ENCODE assay signal across 13 cellular contexts in genomic region chr20:11379257-11380011, GRCh38.
DNase-seq lines count a peak whose midpoint lies in the region; ATAC-seq, FAIRE-seq and TF ChIP-seq lines count a peak whose summit lies in the region.
"Had no signal": no experiment of that assay in that cellular context is flagged by ENCODE, and none has a peak within 500 bp of the region (broad histone marks: within the 10 kb centered on the region; RNA-seq: fewer than 3 reads in every experiment).

No MANE protein-coding gene starts in this region.

- H3K4me3 ChIP-seq in Caco-2 (ENCODE audit: low read depth, low read length) = no peak overlapping the region
- peak overlapping the region; percentile 29; the same call in 1 of the 2 replicates for H3K4me3 ChIP-seq in iPS-18c (ENCODE audit: insufficient read depth, low read depth, low read length)
- H3K4me3 ChIP-seq in small intestine (ENCODE audit: low read depth in 1 of 2, low read length in 2 of 2) = no peak overlapping the region
- H3K4me3 ChIP-seq: prostate gland, tibial artery had no signal

- no peak overlapping the region for H3K4me3 Mint-ChIP-seq in Caco-2 (ENCODE audit: unreplicated experiment)

- 58 to 64% (median 63%) methylated on average over 16 of the region's 16 CpGs for WGBS in small intestine, 3 donors

- H3K4me1 ChIP-seq in Caco-2 (no peaks in the 10 kb centered on the region), small intestine (ENCODE audit: control insufficient read depth in 2 of 2, insufficient read depth in 1 of 2, low read depth in 1 of 2, low read length in 1 of 2) (peaks cover 0 to 2% of the 10 kb centered on the region in 2 donors)
- H3K4me1 ChIP-seq: prostate gland had no signal

- H3K9me3 ChIP-seq in Caco-2 (no peaks in the 10 kb centered on the region), iPS-18c (ENCODE audit: control insufficient read depth, insufficient read depth, low read length) (no peaks in the 10 kb centered on the region), small intestine (ENCODE audit: control insufficient read depth, low read depth) (no peaks in the 10 kb centered on the region)
- H3K9me3 ChIP-seq: prostate gland had no signal

- H3K27me3 ChIP-seq in Caco-2 (replicated peaks; ENCODE audit: control insufficient read depth, insufficient read depth, low read length) (no peaks in the 10 kb centered on the region), small intestine (ENCODE audit: control insufficient read depth in 2 of 2, insufficient read depth in 2 of 2, low read length in 2 of 2) (no peaks in the 10 kb centered on the region)
- H3K27me3 ChIP-seq: tibial artery had no signal

- no peaks in the 10 kb centered on the region for H3K4me1 Mint-ChIP-seq in Caco-2 (ENCODE audit: low read depth, unreplicated experiment)

- ATAC-seq in HG03354 (IDR thresholded peaks at IDR 0.05; ENCODE audit: poor library complexity, severe bottlenecking, unreplicated experiment) (peak; percentile 23), GM19467 (IDR thresholded peaks at IDR 0.05; ENCODE audit: unreplicated experiment) (no peak)
- ATAC-seq: left lobe of liver had no signal

- CTCF ChIA-PET in Caco-2 (lab: Charles Lee) = no interaction called here

- no peak overlapping the region for H3K27ac Mint-ChIP-seq in Caco-2 (ENCODE audit: unreplicated experiment)

- H3K27me3 Mint-ChIP-seq in Caco-2 (ENCODE audit: insufficient read depth, unreplicated experiment) = peaks cover 4% of the 10 kb centered on the region

- H3K27ac ChIP-seq in small intestine (ENCODE audit: low read depth in 1 of 2, low read length in 1 of 2) = no peak overlapping the region
- H3K27ac ChIP-seq: prostate gland, tibial artery had no signal

- intact Hi-C loops in Caco-2 (cut with micrococcal nuclease; ENCODE audit: unreplicated experiment) = no loop called here

- TF ChIP-seq CTCF in Caco-2 (IDR thresholded peaks at IDR 0.05; ENCODE audit: insufficient read depth in 1 of 2, low read depth in 1 of 2, low read length in 1 of 2, severe bottlenecking in 1 of 2, unreplicated experiment in 1 of 2) = no peak

- DNase-seq in Caco-2 = peak; percentile 4 to 55
- DNase-seq in NOMO-1 (lab: John Stamatoyannopoulos, UW; ENCODE audit: unreplicated experiment in 2 of 2) = peak; percentile 78 to 85
- DNase-seq in superior temporal gyrus (ENCODE audit: extremely low spot score) = no peak
- no peak for DNase-seq in middle frontal gyrus (ENCODE audit: extremely low spot score, low spot score)
- no peak for DNase-seq in small intestine
- DNase-seq: anterior cingulate cortex, NCI-H187, tibial artery had no signal

- no peaks in the 10 kb centered on the region for H3K36me3 Mint-ChIP-seq in Caco-2 (ENCODE audit: insufficient read depth, unreplicated experiment)

- H3K36me3 ChIP-seq in Caco-2 (ENCODE audit: control insufficient read depth, insufficient read depth, low read length) = no peaks in the 10 kb centered on the region
- no peaks in the 10 kb centered on the region for H3K36me3 ChIP-seq in small intestine (ENCODE audit: control insufficient read depth in 2 of 2, insufficient read depth in 2 of 2, low read length in 2 of 2)
- H3K36me3 ChIP-seq: prostate gland, tibial artery had no signal

- POLR2A ChIA-PET in Caco-2 (lab: Charles Lee) = no interaction called here

- peaks cover 19% of the 10 kb centered on the region for H3K9me3 Mint-ChIP-seq in Caco-2 (ENCODE audit: unreplicated experiment)

- no TSS peak for BruUV-seq in Caco-2 (replicated peaks; lab: Mats Ljungman, UMichigan)

- no peak for FAIRE-seq in small intestine (lab: Jason Lieb, UNC)

Comparison
In these comparisons a context has a peak if more than half of its experiments do, and no peak if none do; other contexts are left out.
1. DNase-seq: peak in Caco-2 (2 of 2) and NOMO-1 (2 of 2); none in superior temporal gyrus (single experiment), middle frontal gyrus (single experiment) and small intestine (single experiment).